ENCODE assay signal across 8 cellular contexts in the genomic region with DNA sequence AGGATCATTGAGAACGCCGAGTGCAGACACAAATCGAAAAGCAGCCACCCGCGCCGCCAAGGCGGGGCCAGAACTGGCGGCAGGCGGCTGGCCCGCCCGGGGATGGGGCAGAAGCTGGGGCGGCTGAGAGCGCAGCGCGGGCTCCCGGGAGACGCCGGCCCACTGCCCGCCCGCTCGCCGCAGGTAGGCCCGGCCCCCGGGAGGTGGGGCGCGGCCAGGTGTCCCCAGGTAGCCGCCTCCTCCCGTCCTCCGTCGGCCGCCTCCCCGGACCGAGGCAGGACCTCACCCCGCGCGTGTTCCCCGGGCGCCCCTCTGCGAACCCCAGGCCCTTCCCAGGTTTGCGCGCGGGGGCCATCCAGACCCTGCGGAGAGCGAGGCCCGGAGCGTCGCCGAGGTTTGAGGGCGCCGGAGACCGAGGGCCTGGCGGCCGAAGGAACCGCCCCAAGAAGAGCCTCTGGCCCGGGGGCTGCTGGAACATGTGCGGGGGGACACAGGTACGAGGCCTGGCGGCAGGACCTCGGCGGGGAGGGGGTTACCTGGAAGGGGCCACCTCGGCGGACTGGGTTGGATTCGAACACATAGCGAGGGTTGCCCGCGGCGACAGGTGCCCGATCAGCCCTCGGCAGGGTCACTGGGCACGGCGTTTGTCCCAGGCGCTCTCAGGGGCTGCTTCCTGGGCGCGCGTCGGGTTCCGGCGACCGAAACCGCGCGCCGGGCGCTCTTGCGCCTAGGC. TPM values are rescaled to one million over a fixed set of nuclear protein-coding genes. Genes with fewer than 3 reads are reported as not detected.
DNase-seq lines count a peak whose midpoint lies in the region; ATAC-seq, FAIRE-seq and TF ChIP-seq lines count a peak whose summit lies in the region.

Gene PRRG4, plus strand, starts transcription at position 248 of the 733 bp plus-strand sequence. CDS start 603 bp downstream, outside the sequence.

- H3K36me3 Mint-ChIP-seq in activated CD8-positive, alpha-beta memory T cell treated with anti-CD3 and anti-CD28 coated beads, Interleukin-2, amount 10 ng/mL, durations not matched to agents 7 days and 5 days = no peaks in the 10 kb centered on the region
- no peaks in the 10 kb centered on the region for H3K36me3 Mint-ChIP-seq in neural crest cell (ENCODE audit: low read depth)

- DNase-seq in AG08395 (ENCODE audit: low spot score) = peak; percentile 50
- DNase-seq in NCI-H187 (lab: John Stamatoyannopoulos, UW) = peak; percentile 45 to 69
- DNase-seq in activated CD8-positive, alpha-beta memory T cell treated with anti-CD3 and anti-CD28 coated beads, Interleukin-2, amount 10 ng/mL, durations not matched to agents 7 days and 5 days = peak; percentile 66
- peak; percentile 46 to 71 for DNase-seq in foreskin keratinocyte
- DNase-seq in neural crest cell (ENCODE audit: low read depth, low spot score) = peak; percentile 23
- peak; percentile 64 for DNase-seq in urothelium cell line (ENCODE audit: low spot score)

- TF ChIP-seq CTCF in foreskin keratinocyte (conservative IDR thresholded peaks at IDR 0.05) = no peak
- TF ChIP-seq CTCF in neural crest cell (conservative IDR thresholded peaks at IDR 0.05) = no peak

- H3K27me3 ChIP-seq in foreskin keratinocyte = no peaks in the 10 kb centered on the region

- no peak for FAIRE-seq in urothelium cell line (lab: Jason Lieb, UNC)

- ATAC-seq in GM18505 (IDR thresholded peaks at IDR 0.05; ENCODE audit: unreplicated experiment) (peak; percentile 82), HG02798 (IDR thresholded peaks at IDR 0.05; ENCODE audit: poor library complexity, unreplicated experiment) (peak; percentile 86), foreskin keratinocyte (peak; percentile 94)
- ATAC-seq in activated CD8-positive, alpha-beta memory T cell treated with anti-CD3 and anti-CD28 coated beads, Interleukin-2, amount 10 ng/mL, durations not matched to agents 7 days and 5 days = peak; percentile 89

- CTCF ChIA-PET in activated CD8-positive, alpha-beta memory T cell treated with anti-CD3 and anti-CD28 coated beads, Interleukin-2, amount 10 ng/mL, durations not matched to agents 7 days and 5 days (lab: Charles Lee) = interaction anchor here (1.0 kb wide), 1 partner anchor 11 kb away, joined by 3 read pairs; no protein-coding TSS in a partner anchor

- H3K27ac Mint-ChIP-seq in activated CD8-positive, alpha-beta memory T cell treated with anti-CD3 and anti-CD28 coated beads, Interleukin-2, amount 10 ng/mL, durations not matched to agents 7 days and 5 days = peak within 1 kb of the TSS; percentile 77
- H3K27ac Mint-ChIP-seq in neural crest cell (ENCODE audit: unreplicated experiment) = no peak within 1 kb of the TSS

- peaks cover 7% of the 10 kb centered on the region for H3K4me1 ChIP-seq in foreskin keratinocyte

- peak; percentile 73 for TF ChIP-seq POLR2A in GM18505 (IDR thresholded peaks at IDR 0.05; ENCODE audit: borderline replicate concordance, extremely low read depth, insufficient read depth, insufficient read length)

- H3K4me1 Mint-ChIP-seq in activated CD8-positive, alpha-beta memory T cell treated with anti-CD3 and anti-CD28 coated beads, Interleukin-2, amount 10 ng/mL, durations not matched to agents 7 days and 5 days = peaks cover 14% of the 10 kb centered on the region
- H3K4me1 Mint-ChIP-seq in neural crest cell = peaks cover 6% of the 10 kb centered on the region

- peak within 1 kb of the TSS; percentile 92 for H3K27ac ChIP-seq in foreskin keratinocyte

- H3K9me3 Mint-ChIP-seq in activated CD8-positive, alpha-beta memory T cell treated with anti-CD3 and anti-CD28 coated beads, Interleukin-2, amount 10 ng/mL, durations not matched to agents 7 days and 5 days (ENCODE audit: low read depth) = no peaks in the 10 kb centered on the region
- H3K9me3 Mint-ChIP-seq in neural crest cell = no peaks in the 10 kb centered on the region

- H3K4me3 Mint-ChIP-seq in activated CD8-positive, alpha-beta memory T cell treated with anti-CD3 and anti-CD28 coated beads, Interleukin-2, amount 10 ng/mL, durations not matched to agents 7 days and 5 days = peak within 1 kb of the TSS; percentile 86
- peak within 1 kb of the TSS; percentile 87 for H3K4me3 Mint-ChIP-seq in neural crest cell

- peaks cover 28% of the 10 kb centered on the region for H3K27me3 Mint-ChIP-seq in activated CD8-positive, alpha-beta memory T cell treated with anti-CD3 and anti-CD28 coated beads, Interleukin-2, amount 10 ng/mL, durations not matched to agents 7 days and 5 days
- H3K27me3 Mint-ChIP-seq in neural crest cell (ENCODE audit: low read depth) = peaks cover 72% of the 10 kb centered on the region

RNA-seq across cellular contexts. Expression of gene PRRG4, which starts in this region (rescaled TPM):
- 1 to 10 TPM in 1 of 2 experiments, under 1 TPM in 1; 0.55 to 1.9 TPM for total RNA-seq in activated CD8-positive, alpha-beta memory T cell treated with anti-CD3 and anti-CD28 coated beads, Interleukin-2, amount 10 ng/mL, durations not matched to agents 7 days and 5 days
- total RNA-seq in foreskin keratinocyte (4.8 and 7.9 TPM in 2 replicates), neural crest cell (not detected in 2 replicates)
- 2.3 and 4.1 TPM in 2 replicates for polyA plus RNA-seq in foreskin keratinocyte

Comparison
In these comparisons a context has a peak if more than half of its experiments do, and no peak if none do; other contexts are left out.
1. Peak in every context shown above with its lines: DNase-seq, ATAC-seq and H3K27ac ChIP-seq.
2. Peak in DNase-seq in neural crest cell; RNA of the gene not detected or under 1 TPM.